In the genomic region with DNA sequence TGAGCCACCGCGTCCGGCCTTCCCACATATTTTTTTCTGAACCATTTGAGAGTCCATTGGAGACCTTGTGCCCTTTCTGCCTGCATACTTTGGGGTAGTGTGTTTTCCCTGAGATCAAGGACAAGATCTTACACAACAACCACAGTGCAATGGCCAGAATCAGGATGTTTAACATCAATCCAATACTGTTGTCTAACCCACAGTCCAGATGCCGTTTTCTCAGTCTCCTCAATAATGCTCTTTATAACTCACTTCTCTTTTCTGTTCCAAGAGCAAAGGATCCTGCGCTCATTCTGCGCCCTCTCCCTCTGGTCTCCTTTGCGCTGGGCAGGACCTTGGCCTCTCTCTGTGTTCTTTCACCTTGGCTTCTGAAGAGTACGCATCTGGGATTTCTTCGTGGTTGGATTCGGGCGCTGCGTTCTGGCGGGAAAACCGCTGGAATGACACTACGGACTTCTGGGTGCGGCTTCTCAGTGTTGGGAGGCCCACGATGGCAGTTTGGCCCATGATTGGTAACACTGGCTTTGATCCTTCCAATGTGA, we compare ENCODE assay signal across 27 cellular contexts.
"Had no signal": no experiment of that assay in that cellular context is flagged by ENCODE, and none has a peak within 500 bp of the region (broad histone marks: within the 10 kb centered on the region; RNA-seq: fewer than 3 reads in every experiment).

No MANE protein-coding gene starts in this region.

- H3K27ac ChIP-seq: coronary artery, esophagus squamous epithelium, psoas muscle, sigmoid colon, stomach, thyroid gland had no signal

- H3K27ac Mint-ChIP-seq: nephron; stimulated activated effector memory CD8-positive, alpha-beta T cell treated with anti-CD3 and anti-CD28 coated beads, Interleukin-12 subunit alpha, Interleukin-12 subunit beta, amount 100 ng/mL, for 72 hours had no signal

- ATAC-seq: left colon; naive thymus-derived CD4-positive, alpha-beta T cell; psoas muscle; right cardiac atrium; stimulated activated effector memory CD8-positive, alpha-beta T cell treated with anti-CD3 and anti-CD28 coated beads, Interleukin-12 subunit alpha, Interleukin-12 subunit beta, amount 100 ng/mL, for 72 hours had no signal

- H3K9me3 Mint-ChIP-seq: immature natural killer cell; naive thymus-derived CD4-positive, alpha-beta T cell; stimulated activated effector memory CD8-positive, alpha-beta T cell treated with anti-CD3 and anti-CD28 coated beads, Interleukin-12 subunit alpha, Interleukin-12 subunit beta, amount 100 ng/mL, for 72 hours had no signal

- H3K4me3 ChIP-seq: coronary artery, esophagus squamous epithelium, psoas muscle, sigmoid colon, stomach, thyroid gland had no signal

- FAIRE-seq: endothelial cell of umbilical vein had no signal

- H3K9me3 ChIP-seq: esophagus squamous epithelium, psoas muscle, sigmoid colon, stomach, thyroid gland had no signal

- H3K36me3 ChIP-seq: esophagus squamous epithelium, sigmoid colon, stomach, thyroid gland had no signal

- DNase-seq: dermis blood vessel endothelial cell; effector memory CD4-positive, alpha-beta T cell; esophagus squamous epithelium; foreskin melanocyte; glutamatergic neuron; hypothalamus; immature natural killer cell; islet precursor cell; kidney glomerular epithelial cell; left colon; mesendoderm; midbrain; naive thymus-derived CD4-positive, alpha-beta T cell; nucleus accumbens; psoas muscle; right cardiac atrium; sigmoid colon; stimulated activated CD4-positive, alpha-beta T cell treated with anti-CD3 and anti-CD28 coated beads, Interleukin-2, amount 100 ng/mL, for 24 hours; stimulated activated CD4-positive, alpha-beta T cell treated with anti-CD3 and anti-CD28 coated beads, Interleukin-4, amount 100 ng/mL, for 24 hours; stimulated activated naive CD4-positive, alpha-beta T cell treated with Interleukin-2 at 50 U/mL for 16 hours; stomach; thyroid gland; trophoblast cell had no signal

- H3K27me3 ChIP-seq: thyroid gland had no signal

- H3K4me3 Mint-ChIP-seq: immature natural killer cell; naive thymus-derived CD4-positive, alpha-beta T cell; nephron; stimulated activated effector memory CD8-positive, alpha-beta T cell treated with anti-CD3 and anti-CD28 coated beads, Interleukin-12 subunit alpha, Interleukin-12 subunit beta, amount 100 ng/mL, for 72 hours had no signal

- H3K4me1 ChIP-seq: psoas muscle had no signal

- H3K36me3 Mint-ChIP-seq: stimulated activated effector memory CD8-positive, alpha-beta T cell treated with anti-CD3 and anti-CD28 coated beads, Interleukin-12 subunit alpha, Interleukin-12 subunit beta, amount 100 ng/mL, for 72 hours had no signal
